ENCODE assay signal across 29 cellular contexts in genomic region chr1:78603206-78603605, GRCh38.
"Had no signal": no experiment of that assay in that cellular context is flagged by ENCODE, and none has a peak within 500 bp of the region (broad histone marks: within the 10 kb centered on the region; RNA-seq: fewer than 3 reads in every experiment).

No MANE protein-coding gene starts in this region.

- H3K4me3 ChIP-seq: SK-N-MC had no signal

- H3K4me3 Mint-ChIP-seq: activated CD4-positive, alpha-beta memory T cell treated with anti-CD3 and anti-CD28 coated beads for 36 hours; activated CD4-positive, alpha-beta T cell treated with anti-CD3 and anti-CD28 coated beads, Interleukin-2, amount 10 ng/mL, durations not matched to agents 7 days and 5 days; activated naive CD8-positive, alpha-beta T cell treated with anti-CD3 and anti-CD28 coated beads, Interleukin-2, amount 50 U/mL, for 24 hours; activated T-cell treated with anti-CD3 and anti-CD28 coated beads, Interleukin-2, amount 50 U/mL, for 4 hours; T-helper 1 cell treated with Interleukin-12 subunit alpha and Interleukin-12 subunit beta and Interleukin-4 antibody, amounts not matched to agents 30 μg/mL and 1 μg/mL, for 36 hours had no signal

- ATAC-seq: activated naive CD4-positive, alpha-beta T cell treated with anti-CD3 and anti-CD28 coated beads, Interleukin-2, amount 50 U/mL, for 72 hours; activated naive CD8-positive, alpha-beta T cell treated with anti-CD3 and anti-CD28 coated beads, Interleukin-2, amount 50 U/mL, for 24 hours; activated T-cell treated with anti-CD3 and anti-CD28 coated beads, Interleukin-2, amount 50 U/mL, for 4 hours; Panc1; Right ventricle myocardium inferior had no signal

- H3K9me3 Mint-ChIP-seq: activated CD4-positive, alpha-beta memory T cell treated with anti-CD3 and anti-CD28 coated beads for 36 hours; activated CD4-positive, alpha-beta T cell treated with anti-CD3 and anti-CD28 coated beads, Interleukin-2, amount 10 ng/mL, durations not matched to agents 7 days and 5 days; activated naive CD4-positive, alpha-beta T cell treated with anti-CD3 and anti-CD28 coated beads, Interleukin-2, amount 50 U/mL, for 72 hours; activated naive CD8-positive, alpha-beta T cell treated with anti-CD3 and anti-CD28 coated beads, Interleukin-2, amount 50 U/mL, for 24 hours; activated T-cell treated with anti-CD3 and anti-CD28 coated beads, Interleukin-2, amount 50 U/mL, for 4 hours; T-helper 1 cell treated with Interleukin-12 subunit alpha and Interleukin-12 subunit beta and Interleukin-4 antibody, amounts not matched to agents 30 μg/mL and 1 μg/mL, for 36 hours had no signal

- DNase-seq: activated CD4-positive, alpha-beta memory T cell treated with anti-CD3 and anti-CD28 coated beads for 36 hours; activated CD4-positive, alpha-beta T cell treated with anti-CD3 and anti-CD28 coated beads, Interleukin-2, amount 10 ng/mL, durations not matched to agents 7 days and 5 days; activated CD4-positive, CD25-positive, alpha-beta regulatory T cell; activated CD8-positive, alpha-beta memory T cell treated with anti-CD3 and anti-CD28 coated beads for 24 hours; activated effector memory CD4-positive, alpha-beta T cell treated with anti-CD3 and anti-CD28 coated beads, Interleukin-2, amount 50 U/mL, for 16 hours; activated naive CD4-positive, alpha-beta T cell treated with Interleukin-2 at 50 U/mL for 16 hours; activated naive CD8-positive, alpha-beta T cell treated with anti-CD3 and anti-CD28 coated beads, Interleukin-2, amount 50 U/mL, for 24 hours; activated T-cell treated with anti-CD3 and anti-CD28 coated beads, Interleukin-2, amount 50 U/mL, for 4 hours; amygdala; caudate nucleus; Karpas-422; MM.1S; NCI-H1105; NCI-H1436; NCI-H1694 treated with DMSO at 0.1 percent for 48 hours; NCI-H2081; NCI-H510A treated with DMSO at 0.1 percent for 48 hours; NCI-H69; NK-92 treated with Interleukin-12 subunit alpha and Interleukin-12 subunit beta, amount 100 ng/mL, for 24 hours; OCI-M1; RPMI8226; SW 1271 had no signal

- FAIRE-seq: TTC549 had no signal

- H3K36me3 Mint-ChIP-seq: activated CD4-positive, alpha-beta memory T cell treated with anti-CD3 and anti-CD28 coated beads for 36 hours; activated naive CD4-positive, alpha-beta T cell treated with anti-CD3 and anti-CD28 coated beads, Interleukin-2, amount 50 U/mL, for 72 hours had no signal

- H3K4me1 Mint-ChIP-seq: activated naive CD8-positive, alpha-beta T cell treated with anti-CD3 and anti-CD28 coated beads, Interleukin-2, amount 50 U/mL, for 24 hours had no signal

- H3K27ac ChIP-seq: SK-N-MC, VCaP had no signal

- H3K27ac Mint-ChIP-seq: activated CD4-positive, alpha-beta memory T cell treated with anti-CD3 and anti-CD28 coated beads for 36 hours; activated CD4-positive, alpha-beta T cell treated with anti-CD3 and anti-CD28 coated beads, Interleukin-2, amount 10 ng/mL, durations not matched to agents 7 days and 5 days; activated naive CD4-positive, alpha-beta T cell treated with anti-CD3 and anti-CD28 coated beads, Interleukin-2, amount 50 U/mL, for 72 hours; activated naive CD8-positive, alpha-beta T cell treated with anti-CD3 and anti-CD28 coated beads, Interleukin-2, amount 50 U/mL, for 24 hours; T-helper 1 cell treated with Interleukin-12 subunit alpha and Interleukin-12 subunit beta and Interleukin-4 antibody, amounts not matched to agents 30 μg/mL and 1 μg/mL, for 36 hours had no signal
